In the genomic region with DNA sequence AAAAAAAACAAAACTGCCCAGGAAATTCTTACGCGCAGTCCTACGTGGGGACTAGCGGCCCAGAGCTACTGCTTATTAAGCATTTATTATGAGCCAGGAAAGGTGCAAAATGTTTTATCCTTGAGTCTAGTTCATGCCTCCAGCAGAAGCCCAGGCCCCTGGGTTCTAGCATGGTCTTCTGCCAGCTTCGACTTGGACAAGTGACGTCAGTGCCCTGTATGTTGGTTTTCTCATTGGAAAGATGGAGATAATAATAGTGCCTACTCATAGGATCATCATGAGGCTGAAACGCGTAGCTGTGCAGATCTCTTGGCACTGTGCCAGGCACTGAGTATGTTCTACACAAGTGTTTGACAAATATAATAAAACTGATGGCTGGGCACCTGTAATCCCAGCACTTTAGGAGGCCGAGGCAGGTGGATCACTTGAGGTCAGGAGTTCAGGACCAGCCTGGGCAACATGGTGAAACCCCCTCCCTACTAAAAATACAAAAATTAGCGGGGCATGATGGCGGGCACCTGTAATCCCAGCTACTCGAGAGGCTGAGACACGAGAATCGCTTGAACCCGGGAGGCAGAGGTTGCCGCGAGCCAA, we compare ENCODE assay signal across 13 cellular contexts. TPM values are rescaled to one million over a fixed set of nuclear protein-coding genes. Genes with fewer than 3 reads are reported as not detected.
DNase-seq lines count a peak whose midpoint lies in the region; ATAC-seq lines count a peak whose summit lies in the region.
"Had no signal": no experiment of that assay in that cellular context is flagged by ENCODE, and none has a peak within 500 bp of the region (broad histone marks: within the 10 kb centered on the region; RNA-seq: fewer than 3 reads in every experiment).

No MANE protein-coding gene starts in this region.

- no peaks in the 10 kb centered on the region for H3K9me3 ChIP-seq in SJCRH30 (replicated peaks)

- H3K27ac ChIP-seq in SJCRH30: no peak overlapping the region

- no peak for ATAC-seq in stimulated activated naive CD8-positive, alpha-beta T cell treated with anti-CD3 and anti-CD28 coated beads, Interleukin-15, amount 100 ng/mL, for 72 hours
- no peak for ATAC-seq in stimulated activated naive B cell treated with anti-CD40 and anti-IgM and Interleukin-4, amounts not matched to agents 10 μg/mL and 1 μg/mL and 100 μg/mL, for 72 hours (replicated peaks)

- peaks cover 2% of the 10 kb centered on the region; the same call in 1 of the 2 replicates for H3K27me3 ChIP-seq in SJCRH30

- H3K4me3 ChIP-seq in SJCRH30: no peak overlapping the region

- H3K27me3 Mint-ChIP-seq in stimulated activated naive CD8-positive, alpha-beta T cell treated with anti-CD3 and anti-CD28 coated beads, Interleukin-15, amount 100 ng/mL, for 72 hours: no peaks in the 10 kb centered on the region
- peaks cover 3 to 6% of the 10 kb centered on the region in 2 donors for H3K27me3 Mint-ChIP-seq in stimulated activated naive B cell treated with anti-CD40 and anti-IgM and Interleukin-4, amounts not matched to agents 10 μg/mL and 1 μg/mL and 100 μg/mL, for 72 hours

- intact Hi-C loops in head of caudate nucleus (cut with DNase I): no loop called here

- no peak overlapping the region for H3K4me3 Mint-ChIP-seq in stimulated activated naive CD8-positive, alpha-beta T cell treated with anti-CD3 and anti-CD28 coated beads, Interleukin-15, amount 100 ng/mL, for 72 hours
- no peak overlapping the region for H3K4me3 Mint-ChIP-seq in stimulated activated naive B cell treated with anti-CD40 and anti-IgM and Interleukin-4, amounts not matched to agents 10 μg/mL and 1 μg/mL and 100 μg/mL, for 72 hours
- H3K4me3 Mint-ChIP-seq: endodermal cell had no signal

- no peaks in the 10 kb centered on the region for H3K36me3 ChIP-seq in SJCRH30

- H3K27ac Mint-ChIP-seq in stimulated activated naive CD8-positive, alpha-beta T cell treated with anti-CD3 and anti-CD28 coated beads, Interleukin-15, amount 100 ng/mL, for 72 hours: no peak overlapping the region
- no peak overlapping the region for H3K27ac Mint-ChIP-seq in stimulated activated naive B cell treated with anti-CD40 and anti-IgM and Interleukin-4, amounts not matched to agents 10 μg/mL and 1 μg/mL and 100 μg/mL, for 72 hours
- H3K27ac Mint-ChIP-seq: endodermal cell had no signal

- no peaks in the 10 kb centered on the region for H3K36me3 Mint-ChIP-seq in stimulated activated naive B cell treated with anti-CD40 and anti-IgM and Interleukin-4, amounts not matched to agents 10 μg/mL and 1 μg/mL and 100 μg/mL, for 72 hours

- H3K4me1 Mint-ChIP-seq in stimulated activated naive CD8-positive, alpha-beta T cell treated with anti-CD3 and anti-CD28 coated beads, Interleukin-15, amount 100 ng/mL, for 72 hours: peaks cover 6% of the 10 kb centered on the region
- H3K4me1 Mint-ChIP-seq in stimulated activated naive B cell treated with anti-CD40 and anti-IgM and Interleukin-4, amounts not matched to agents 10 μg/mL and 1 μg/mL and 100 μg/mL, for 72 hours: no peaks in the 10 kb centered on the region
- H3K4me1 Mint-ChIP-seq: endodermal cell had no signal

- no peaks in the 10 kb centered on the region for H3K9me3 Mint-ChIP-seq in stimulated activated naive CD8-positive, alpha-beta T cell treated with anti-CD3 and anti-CD28 coated beads, Interleukin-15, amount 100 ng/mL, for 72 hours
- no peaks in the 10 kb centered on the region for H3K9me3 Mint-ChIP-seq in stimulated activated naive B cell treated with anti-CD40 and anti-IgM and Interleukin-4, amounts not matched to agents 10 μg/mL and 1 μg/mL and 100 μg/mL, for 72 hours
- H3K9me3 Mint-ChIP-seq: endodermal cell had no signal

- DNase-seq in DMS153 treated with DMSO at 0.1 percent for 48 hours (lab: John Stamatoyannopoulos, UW; ENCODE audit: unreplicated experiment): peak; percentile 98
- DNase-seq in NCI-H1694 (lab: John Stamatoyannopoulos, UW): peak; percentile 34
- DNase-seq in SJCRH30: peak; percentile 36 to 56
- DNase-seq in head of caudate nucleus: peak in 31 of 42 donors; percentile 8 to 80 (median 30)
- DNase-seq in stimulated activated naive CD8-positive, alpha-beta T cell treated with anti-CD3 and anti-CD28 coated beads, Interleukin-15, amount 100 ng/mL, for 72 hours: no peak
- DNase-seq in NOMO-1 treated with dmso at 0.1 percent for 144 hours (lab: John Stamatoyannopoulos, UW; ENCODE audit: unreplicated experiment): no peak
- DNase-seq in stimulated activated naive B cell treated with anti-CD40 and anti-IgM and Interleukin-4, amounts not matched to agents 10 μg/mL and 1 μg/mL and 100 μg/mL, for 72 hours: no peak
- DNase-seq in middle frontal gyrus (ENCODE audit: extremely low spot score, low spot score): no peak
- DNase-seq: activated CD8-positive, alpha-beta memory T cell treated with anti-CD3 and anti-CD28 coated beads, Interleukin-2, amount 50 U/mL, for 4 hours; DND-41; endodermal cell; mesendoderm; SIG-M5 had no signal

- no peaks in the 10 kb centered on the region; the same call in 1 of the 2 replicates for H3K4me1 ChIP-seq in SJCRH30

RNA-seq across cellular contexts. Expression of a gene that starts 12.4 kb away (rescaled TPM):
- total RNA-seq in SJCRH30 (2014; rRNA removed; shearing (Covaris generic)): 0.26 TPM in 1 of 2 replicates, not detected in the other

RNA-seq across cellular contexts. Expression of a gene that starts 28.0 kb away (rescaled TPM):
- total RNA-seq in SJCRH30 (2014; rRNA removed; shearing (Covaris generic)): not detected in 2 replicates

Comparison
In these comparisons a context has a peak if more than half of its experiments do, and no peak if none do; other contexts are left out.
1. DNase-seq: peak in DMS153 treated with DMSO at 0.1 percent for 48 hours (single experiment), NCI-H1694 (single experiment), SJCRH30 (2 of 2) and head of caudate nucleus (31 of 42); none in stimulated activated naive CD8-positive, alpha-beta T cell treated with anti-CD3 and anti-CD28 coated beads, Interleukin-15, amount 100 ng/mL, for 72 hours (0 of 2), NOMO-1 treated with dmso at 0.1 percent for 144 hours (single experiment), stimulated activated naive B cell treated with anti-CD40 and anti-IgM and Interleukin-4, amounts not matched to agents 10 μg/mL and 1 μg/mL and 100 μg/mL, for 72 hours (single experiment) and middle frontal gyrus (single experiment).